Comparison of ENCODE assay signal across 8 cellular contexts in the genomic region with DNA sequence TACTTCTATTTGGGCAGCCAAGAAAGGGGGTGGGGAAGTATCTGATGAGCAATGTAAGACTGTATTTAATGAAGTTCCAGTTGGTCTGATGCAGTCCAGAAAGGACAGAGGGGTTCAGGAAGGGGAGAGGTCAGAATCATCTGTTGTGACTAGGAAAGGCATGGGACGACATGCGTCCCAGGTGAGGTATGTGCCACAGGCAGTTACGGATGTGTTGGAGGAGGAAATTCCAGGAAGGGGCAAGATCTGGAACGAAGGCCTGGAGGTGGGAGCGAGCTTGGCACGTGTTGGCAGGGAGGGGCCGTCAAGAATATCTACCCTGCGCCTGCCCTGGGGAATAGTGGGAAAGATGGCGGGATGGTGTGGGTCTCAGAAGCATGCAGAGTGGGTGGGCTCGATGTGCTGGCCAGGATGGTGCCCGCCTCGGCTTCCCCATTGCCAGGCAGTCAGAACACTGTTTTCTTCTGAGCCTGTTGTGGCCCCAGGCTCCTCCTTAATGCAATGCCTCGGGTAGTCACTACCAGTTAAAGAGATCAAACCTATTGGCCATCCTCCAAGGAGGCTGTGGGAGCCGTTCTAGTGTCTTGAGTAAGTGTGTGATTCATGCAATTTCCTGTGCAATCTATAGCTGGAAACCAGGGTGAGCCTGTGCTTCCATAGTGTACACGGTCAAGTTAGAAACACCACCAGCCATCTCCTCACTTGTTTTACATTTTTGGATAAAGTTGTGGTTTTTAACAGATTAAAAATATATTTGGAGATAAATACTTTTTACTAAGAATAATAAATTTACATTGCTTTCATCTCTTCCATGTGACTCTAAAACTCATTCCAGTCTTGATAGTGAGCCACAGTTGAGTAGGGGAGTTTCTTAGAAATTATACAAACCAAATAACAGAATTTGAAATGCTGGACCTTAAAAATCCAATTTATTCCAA. TPM values are rescaled to one million over a fixed set of nuclear protein-coding genes. Genes with fewer than 3 reads are reported as not detected.
DNase-seq lines count a peak whose midpoint lies in the region; ATAC-seq and TF ChIP-seq lines count a peak whose summit lies in the region.

No MANE protein-coding gene starts in this region.

- H3K27me3 ChIP-seq in ascending aorta, result no peaks in the 10 kb centered on the region
- H3K27me3 ChIP-seq in vagina, result no peaks in the 10 kb centered on the region
- no peaks in the 10 kb centered on the region for H3K27me3 ChIP-seq in BE2C

- H3K27ac ChIP-seq in ascending aorta (peak overlapping the region; percentile 27 to 44), vagina (peak overlapping the region; percentile 69)

- DNase-seq in Right ventricle myocardium inferior (ENCODE audit: missing footprints), result peak; percentile 83
- no peak for DNase-seq in cardiac septum (ENCODE audit: low spot score)
- DNase-seq in ascending aorta (ENCODE audit: low spot score in 2 of 2), result peak in 1 of 2 donors; percentile 82
- peak in 1 of 2 donors; percentile 55 for DNase-seq in left colon
- no peak for DNase-seq in vagina (ENCODE audit: extremely low spot score in 2 of 2)
- no peak for DNase-seq in GM10266 (ENCODE audit: extremely low spot score)
- DNase-seq in BE2C, result no peak

- H3K36me3 ChIP-seq in ascending aorta (no peaks in the 10 kb centered on the region), vagina (no peaks in the 10 kb centered on the region), BE2C (no peaks in the 10 kb centered on the region)

- H3K4me3 ChIP-seq in ascending aorta, result no peak overlapping the region
- H3K4me3 ChIP-seq in vagina, result no peak overlapping the region
- no peak overlapping the region for H3K4me3 ChIP-seq in BE2C (ENCODE audit: low read depth, low read length)

- no peak for TF ChIP-seq CTCF in ascending aorta (IDR thresholded peaks at IDR 0.05)
- no peak for TF ChIP-seq CTCF in vagina (IDR thresholded peaks at IDR 0.05)
- no peak for TF ChIP-seq CTCF in GM10266 (IDR thresholded peaks at IDR 0.05; ENCODE audit: control insufficient read depth, insufficient read depth, low read depth, missing control alignments)
- TF ChIP-seq CTCF in BE2C (IDR thresholded peaks at IDR 0.05; ENCODE audit: low read depth, low read length), result no peak

- H3K4me1 ChIP-seq in ascending aorta (peaks cover 21 to 43% of the 10 kb centered on the region in 2 donors), vagina (peaks cover 46% of the 10 kb centered on the region), BE2C (no peaks in the 10 kb centered on the region)

- ATAC-seq in Right ventricle myocardium inferior (peak; percentile 3), left colon (peak; percentile 27), HG03196 (IDR thresholded peaks at IDR 0.05; ENCODE audit: unreplicated experiment) (no peak)

- TF ChIP-seq POLR2A in vagina (IDR thresholded peaks at IDR 0.05), result no peak

- H3K9me3 ChIP-seq in ascending aorta, result no peaks in the 10 kb centered on the region
- H3K9me3 ChIP-seq in vagina, result no peaks in the 10 kb centered on the region
- H3K9me3 ChIP-seq in BE2C, result no peaks in the 10 kb centered on the region

- intact Hi-C loops in Right ventricle myocardium inferior (cut with DNase I) (no loop called here), cardiac septum (cut with DNase I) (loop anchor here (10.0 kb wide), 1 partner anchor 697 kb away; a partner anchor contains a TSS), ascending aorta (cut with DNase I) (no loop called here), left colon (cut with DNase I, micrococcal nuclease) (no loop called here), vagina (cut with DNase I) (no loop called here)

RNA-seq across cellular contexts. Expression of a gene that starts 57.6 kb away (rescaled TPM):
- total RNA-seq in Right ventricle myocardium inferior (not detected), cardiac septum (not detected), ascending aorta (not detected), left colon (not detected), vagina (0.49 TPM)
- polyA plus RNA-seq in BE2C (2012; ENCODE audit: insufficient read depth, insufficient read length, low read depth), result not detected
